3 cellular contexts compared by ENCODE assay signal in genomic region chr4:65834707-65835106, GRCh38.
A peak's percentile ranks its signal among the peaks of the same experiment; 100 is the strongest.
TF ChIP-seq lines count a peak whose summit lies in the region.

No MANE protein-coding gene starts in this region.

TF ChIP-seq in HepG2, 621 proteins besides CTCF, POLR2A, EP300 and RAD21:
- TF ChIP-seq MAFF (IDR thresholded peaks at IDR 0.05; ENCODE audit: low read depth, low read length) = peak; percentile 99
- no peak for TF ChIP-seq RNF2 (conservative IDR thresholded peaks at IDR 0.05; ENCODE audit: low read depth)
- TF ChIP-seq MAFK (conservative IDR thresholded peaks at IDR 0.05 in 1 of 2, IDR thresholded peaks at IDR 0.05 in 1 of 2; ENCODE audit: low read length in 2 of 2) = peak; percentile 97 to 99

TF ChIP-seq in IMR-90, 13 proteins besides CTCF, POLR2A, EP300 and RAD21:
- no peak for TF ChIP-seq CEBPB (IDR thresholded peaks at IDR 0.05; ENCODE audit: low read depth, low read length)
- peak; percentile 100 for TF ChIP-seq MAFK (IDR thresholded peaks at IDR 0.05; ENCODE audit: low read depth, low read length)

TF ChIP-seq in H1, 55 proteins besides CTCF, POLR2A, EP300 and RAD21:
- peak; percentile 99 for TF ChIP-seq MAFK (IDR thresholded peaks at IDR 0.05; ENCODE audit: low read depth, low read length)
- TF ChIP-seq BACH1 (IDR thresholded peaks at IDR 0.05; ENCODE audit: low read length) = no peak
- TF ChIP-seq HDAC2 (IDR thresholded peaks at IDR 0.05; ENCODE audit: borderline replicate concordance in 1 of 2, low read depth in 2 of 2, low read length in 2 of 2) = no peak
